In genomic region chr5:22044229-22044628, GRCh38 we compare ENCODE assay signal across 22 cellular contexts.
"Had no signal": no experiment of that assay in that cellular context is flagged by ENCODE, and none has a peak within 500 bp of the region (broad histone marks: within the 10 kb centered on the region; RNA-seq: fewer than 3 reads in every experiment).

No MANE protein-coding gene starts in this region.

- FAIRE-seq: endothelial cell of umbilical vein, kidney had no signal

- DNase-seq: activated CD4-positive, alpha-beta memory T cell treated with anti-CD3 and anti-CD28 coated beads, Interleukin-2, amount 10 ng/mL, durations not matched to agents 7 days and 5 days; activated CD4-positive, alpha-beta T cell treated with anti-CD3 and anti-CD28 coated beads for 1 hour; activated CD4-positive, alpha-beta T cell treated with anti-CD3 and anti-CD28 coated beads, Interleukin-2, amount 10 ng/mL, durations not matched to agents 7 days and 5 days; activated gamma-delta T cell treated with Interleukin-2 at 50 U/mL for 16 hours; activated naive CD4-positive, alpha-beta T cell treated with anti-CD3 and anti-CD28 coated beads, Interleukin-2, amount 50 U/mL, for 16 hours; activated T-cell treated with anti-CD3 and anti-CD28 coated beads, Interleukin-2, amount 50 U/mL, for 4 hours; amniotic stem cell; caudate nucleus; foreskin fibroblast; heart left ventricle; hypothalamus; immature natural killer cell; kidney; left colon; mammary epithelial cell; posterior cingulate gyrus; right cardiac atrium; spleen; stimulated activated naive CD4-positive, alpha-beta T cell; tibial artery; upper lobe of right lung had no signal
